1 cellular context compared by ENCODE assay signal in genomic region chr11:72726266-72727220, GRCh38.
TF ChIP-seq lines count a peak whose summit lies in the region.

No MANE protein-coding gene starts in this region.

TF ChIP-seq in IMR-90, 13 proteins besides CTCF, POLR2A, EP300 and RAD21:
- TF ChIP-seq RFX5 (IDR thresholded peaks at IDR 0.05; ENCODE audit: low read depth, low read length), result no peak
- TF ChIP-seq NFE2L2 (IDR thresholded peaks at IDR 0.05; ENCODE audit: low read depth, low read length), result no peak
- TF ChIP-seq BHLHE40 (IDR thresholded peaks at IDR 0.05; ENCODE audit: low read depth, low read length), result no peak
